In the genomic region with DNA sequence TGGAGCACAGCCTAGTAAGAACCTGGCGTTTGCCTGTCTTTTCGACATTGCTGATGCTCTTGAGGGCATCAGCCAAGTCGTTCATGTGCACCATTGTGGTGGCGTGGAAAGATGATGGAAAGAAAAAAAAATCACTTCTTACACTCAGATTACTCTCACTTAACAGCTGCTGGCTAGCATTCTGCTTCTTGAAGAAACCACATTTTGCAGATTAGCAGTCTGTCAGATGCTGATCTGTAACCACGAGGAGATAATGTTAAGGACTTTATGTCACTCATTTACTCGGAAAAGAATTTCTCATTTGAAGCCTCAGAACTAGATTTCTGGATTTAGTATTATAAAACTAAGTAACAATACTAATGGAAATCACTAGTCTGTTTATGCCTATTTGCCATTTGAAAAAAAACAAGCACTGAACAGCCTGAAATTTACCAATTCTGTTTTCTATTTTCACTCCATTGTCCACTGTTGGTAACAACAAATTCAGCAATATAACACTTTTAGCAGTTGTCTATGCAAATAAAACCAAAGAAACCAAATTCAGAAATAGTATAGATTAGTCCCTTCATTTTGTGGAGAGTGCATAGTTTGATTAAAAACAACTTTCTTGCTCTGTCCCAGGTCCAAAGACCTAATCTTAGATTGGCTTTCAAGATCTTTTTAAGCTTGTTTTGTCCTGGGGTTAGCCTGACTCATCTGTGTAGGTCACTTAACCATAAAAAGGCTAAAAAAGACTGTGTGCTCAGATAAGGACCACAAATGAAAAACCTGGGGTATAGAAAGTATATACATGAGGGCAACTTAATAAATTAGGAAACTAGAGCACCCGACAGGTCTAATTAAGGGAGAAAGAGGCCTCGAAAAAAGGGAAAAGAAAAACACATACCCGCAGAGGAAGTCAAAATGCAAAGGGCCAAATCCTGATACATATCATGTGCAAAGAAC, we compare ENCODE assay signal across 9 cellular contexts.
A peak's percentile ranks its signal among the peaks of the same experiment; 100 is the strongest.
DNase-seq lines count a peak whose midpoint lies in the region; ATAC-seq and TF ChIP-seq lines count a peak whose summit lies in the region.
"Had no signal": no experiment of that assay in that cellular context is flagged by ENCODE, and none has a peak within 500 bp of the region (broad histone marks: within the 10 kb centered on the region; RNA-seq: fewer than 3 reads in every experiment).

No MANE protein-coding gene starts in this region.

- no peaks in the 10 kb centered on the region for H4K20me1 ChIP-seq in PC-9 (ENCODE audit: insufficient read depth)

- peaks cover 4% of the 10 kb centered on the region; the same call in 1 of the 2 replicates for H3K36me3 ChIP-seq in PC-9 (ENCODE audit: low read depth)
- peaks cover 0 to 12% of the 10 kb centered on the region in 2 donors for H3K36me3 ChIP-seq in psoas muscle (ENCODE audit: insufficient read depth in 1 of 2, low read depth in 1 of 2)

- H2AFZ ChIP-seq in PC-9: no peak overlapping the region

- BruUV-seq in PC-9 (replicated peaks; lab: Mats Ljungman, UMichigan): no TSS peak

- ATAC-seq in GM18907 (IDR thresholded peaks at IDR 0.05; ENCODE audit: unreplicated experiment): peak; percentile 89
- peak; percentile 77 for ATAC-seq in HG02763 (IDR thresholded peaks at IDR 0.05; ENCODE audit: unreplicated experiment)
- no peak for ATAC-seq in psoas muscle

- POLR2A ChIA-PET in PC-9 (lab: Charles Lee; ENCODE audit: unreplicated experiment): no interaction called here

- no peak overlapping the region for H3K4me2 ChIP-seq in PC-9

- H3F3A ChIP-seq in PC-9 (ENCODE audit: insufficient read depth, low read depth): peaks cover 4% of the 10 kb centered on the region; the same call in 1 of the 2 replicates

- H3K27me3 ChIP-seq in PC-9 (ENCODE audit: insufficient read depth, low read depth) (no peaks in the 10 kb centered on the region), psoas muscle (ENCODE audit: insufficient read depth in 3 of 3, low read length in 2 of 3) (no peaks in the 10 kb centered on the region)

- CTCF ChIA-PET in PC-9 (lab: Charles Lee): interaction anchor here (0.6 kb wide), 1 partner anchor 190 kb away, joined by 4 read pairs; no protein-coding TSS in a partner anchor

- peaks cover 13% of the 10 kb centered on the region; the same call in 1 of the 2 replicates for H3K79me2 ChIP-seq in PC-9 (ENCODE audit: low read depth)

- WGBS in psoas muscle, 3 donors: 50 to 57% (median 51%) methylated on average over 9 of the region's 9 CpGs

- TF ChIP-seq CTCF in PC-9 (conservative IDR thresholded peaks at IDR 0.05): no peak
- no peak for TF ChIP-seq CTCF in psoas muscle (IDR thresholded peaks at IDR 0.05)

- intact Hi-C loops in PC-9 (cut with micrococcal nuclease; ENCODE audit: unreplicated experiment) (no loop called here), psoas muscle (cut with DNase I) (no loop called here)

- H3K9me2 ChIP-seq in PC-9 (ENCODE audit: insufficient read depth): no peaks in the 10 kb centered on the region

- H3K4me1 ChIP-seq in PC-9 (replicated peaks; ENCODE audit: insufficient read depth): no peaks in the 10 kb centered on the region
- peaks cover 67% of the 10 kb centered on the region for H3K4me1 ChIP-seq in psoas muscle

- H3K9me3 ChIP-seq in PC-9 (ENCODE audit: insufficient read depth, low read depth): no peaks in the 10 kb centered on the region
- H3K9me3 ChIP-seq in psoas muscle: no peaks in the 10 kb centered on the region

- H3K27ac ChIP-seq in PC-9 (0 out of 2 replicates have a peak overlapping the region, but pooled peaks have one; percentile 12), psoas muscle (peak overlapping the region; percentile 68)

- H3K4me3 ChIP-seq in PC-9: no peak overlapping the region
- H3K4me3 ChIP-seq in psoas muscle: no peak overlapping the region

- DNase-seq in PC-9 (no peak), psoas muscle (no peak), NCI-H146 (lab: John Stamatoyannopoulos, UW) (no peak), dedifferentiated amniotic fluid mesenchymal stem cell (ENCODE audit: extremely low spot score) (no peak), NCI-H1436 treated with DMSO at 0.1 percent for 48 hours (lab: John Stamatoyannopoulos, UW) (no peak), HK-2 (ENCODE audit: unreplicated experiment) (no peak)
- DNase-seq: T-helper 9 cell had no signal

Comparison
In these comparisons a context has a peak if more than half of its experiments do, and no peak if none do; other contexts are left out.
1. ATAC-seq: peak in GM18907 (single experiment) and HG02763 (single experiment); none in psoas muscle (0 of 4).